In genomic region chr3:64010199-64010598, GRCh38 we compare ENCODE assay signal across 16 cellular contexts.
"Had no signal": no experiment of that assay in that cellular context is flagged by ENCODE, and none has a peak within 500 bp of the region (broad histone marks: within the 10 kb centered on the region; RNA-seq: fewer than 3 reads in every experiment).

No MANE protein-coding gene starts in this region.

- ATAC-seq: lower lobe of right lung; natural killer cell; sciatic nerve; stimulated activated memory B cell treated with anti-CD40 and anti-IgM and Interleukin-4, amounts not matched to agents 10 μg/mL and 1 μg/mL and 100 μg/mL, for 72 hours had no signal

- H3K27ac Mint-ChIP-seq: brain; stimulated activated memory B cell treated with anti-CD40 and anti-IgM and Interleukin-4, amounts not matched to agents 10 μg/mL and 1 μg/mL and 100 μg/mL, for 72 hours had no signal

- H3K9me3 ChIP-seq: lower lobe of right lung, tibial artery had no signal

- H3K4me1 ChIP-seq: lower lobe of right lung had no signal

- H3K4me3 Mint-ChIP-seq: brain; natural killer cell; stimulated activated memory B cell treated with anti-CD40 and anti-IgM and Interleukin-4, amounts not matched to agents 10 μg/mL and 1 μg/mL and 100 μg/mL, for 72 hours had no signal

- H3K4me3 ChIP-seq: dorsolateral prefrontal cortex, hepatocyte, lower lobe of right lung, tibial artery had no signal

- H3K27me3 Mint-ChIP-seq: brain; stimulated activated memory B cell treated with anti-CD40 and anti-IgM and Interleukin-4, amounts not matched to agents 10 μg/mL and 1 μg/mL and 100 μg/mL, for 72 hours had no signal

- H3K27me3 ChIP-seq: dorsolateral prefrontal cortex, hepatocyte, tibial artery had no signal

- H3K27ac ChIP-seq: hepatocyte, lower lobe of right lung, WERI-Rb-1 had no signal

- H3K9me3 Mint-ChIP-seq: brain; natural killer cell; stimulated activated memory B cell treated with anti-CD40 and anti-IgM and Interleukin-4, amounts not matched to agents 10 μg/mL and 1 μg/mL and 100 μg/mL, for 72 hours had no signal

- DNase-seq: activated CD4-positive, alpha-beta T cell treated with anti-CD3 and anti-CD28 coated beads for 1 hour; activated CD4-positive, alpha-beta T cell treated with anti-CD3 and anti-CD28 coated beads, Interleukin-2, amount 50 U/mL, for 48 hours; activated gamma-delta T cell treated with Interleukin-2 at 50 U/mL for 16 hours; central memory CD4-positive, alpha-beta T cell; dorsolateral prefrontal cortex; foreskin fibroblast; lower lobe of right lung; natural killer cell; stimulated activated CD4-positive, alpha-beta T cell treated with anti-CD3 and anti-CD28 coated beads, Interleukin-4, amount 100 ng/mL, for 4 hours; T-helper 2 cell; tibial artery; WERI-Rb-1 had no signal
